Comparison of ENCODE assay signal across 21 cellular contexts in genomic region chr3:16323737-16324136, GRCh38. TPM values are rescaled to one million over a fixed set of nuclear protein-coding genes. Genes with fewer than 3 reads are reported as not detected.
A peak's percentile ranks its signal among the peaks of the same experiment; 100 is the strongest.
DNase-seq lines count a peak whose midpoint lies in the region; ATAC-seq lines count a peak whose summit lies in the region.
"Had no signal": no experiment of that assay in that cellular context is flagged by ENCODE, and none has a peak within 500 bp of the region (broad histone marks: within the 10 kb centered on the region; RNA-seq: fewer than 3 reads in every experiment).

No MANE protein-coding gene starts in this region.

- H3K4ac ChIP-seq in neuronal stem cell (ENCODE audit: low read length) = no peak overlapping the region

- H3K27ac Mint-ChIP-seq in activated naive CD4-positive, alpha-beta T cell treated with anti-CD3 and anti-CD28 coated beads, Interleukin-2, amount 50 U/mL, for 72 hours = peak overlapping the region; percentile 73 to 78
- H3K27ac Mint-ChIP-seq in CD8-positive, alpha-beta memory T cell = peak overlapping the region in 5 of 8 donors; percentile 23 to 90 (median 62)
- peak overlapping the region; percentile 46 for H3K27ac Mint-ChIP-seq in activated CD8-positive, alpha-beta T cell treated with anti-CD3 and anti-CD28 coated beads, Interleukin-2, amount 10 ng/mL, durations not matched to agents 7 days and 5 days
- H3K27ac Mint-ChIP-seq: H9 had no signal

- no peaks in the 10 kb centered on the region for H3K27me3 ChIP-seq in CD8-positive, alpha-beta memory T cell (ENCODE audit: insufficient read depth, low read length, poor library complexity, severe bottlenecking)
- H3K27me3 ChIP-seq in neuronal stem cell (ENCODE audit: control insufficient read depth in 3 of 3, insufficient read depth in 3 of 3, low read depth in 1 of 3, low read length in 3 of 3) = no peaks in the 10 kb centered on the region

- peaks cover 0 to 4% of the 10 kb centered on the region in 2 donors for H3K27me3 Mint-ChIP-seq in CD8-positive, alpha-beta memory T cell
- H3K27me3 Mint-ChIP-seq in activated CD8-positive, alpha-beta T cell treated with anti-CD3 and anti-CD28 coated beads, Interleukin-2, amount 10 ng/mL, durations not matched to agents 7 days and 5 days (ENCODE audit: low read depth) = no peaks in the 10 kb centered on the region
- H3K27me3 Mint-ChIP-seq: CD4-positive, CD25-positive, alpha-beta regulatory T cell had no signal

- H3K36me3 Mint-ChIP-seq in activated naive CD4-positive, alpha-beta T cell treated with anti-CD3 and anti-CD28 coated beads, Interleukin-2, amount 50 U/mL, for 72 hours = peaks cover 14 to 37% of the 10 kb centered on the region in 2 donors
- H3K36me3 Mint-ChIP-seq in CD8-positive, alpha-beta memory T cell = peaks cover 11 to 94% (median 16%) of the 10 kb centered on the region in 3 donors
- H3K36me3 Mint-ChIP-seq in activated CD8-positive, alpha-beta T cell treated with anti-CD3 and anti-CD28 coated beads, Interleukin-2, amount 10 ng/mL, durations not matched to agents 7 days and 5 days (ENCODE audit: low read depth) = peaks cover 82% of the 10 kb centered on the region

- no peak overlapping the region for H4K8ac ChIP-seq in neuronal stem cell (ENCODE audit: low read depth, low read length)

- ATAC-seq in activated naive CD4-positive, alpha-beta T cell treated with anti-CD3 and anti-CD28 coated beads, Interleukin-2, amount 50 U/mL, for 72 hours = no peak
- no peak for ATAC-seq in activated CD8-positive, alpha-beta T cell treated with anti-CD3 and anti-CD28 coated beads, Interleukin-2, amount 10 ng/mL, durations not matched to agents 7 days and 5 days
- ATAC-seq in GM19455 (IDR thresholded peaks at IDR 0.05; ENCODE audit: unreplicated experiment) = no peak
- ATAC-seq: Panc1 had no signal

- H2BK5ac ChIP-seq in neuronal stem cell (ENCODE audit: low read length) = no peak overlapping the region

- no peak overlapping the region for H2BK15ac ChIP-seq in neuronal stem cell (ENCODE audit: low read length)

- H3K9ac ChIP-seq in neuronal stem cell (ENCODE audit: low read depth, low read length, poor library complexity) = peak overlapping the region; percentile 9

- H3K14ac ChIP-seq in neuronal stem cell (ENCODE audit: low read length) = no peak overlapping the region

- no peak overlapping the region for H2BK120ac ChIP-seq in neuronal stem cell (ENCODE audit: low read depth, low read length)

- no peak overlapping the region for H2AK5ac ChIP-seq in neuronal stem cell (ENCODE audit: low read depth, low read length)

- no peak overlapping the region for H3K4me3 Mint-ChIP-seq in CD8-positive, alpha-beta memory T cell
- no peak overlapping the region for H3K4me3 Mint-ChIP-seq in activated CD8-positive, alpha-beta T cell treated with anti-CD3 and anti-CD28 coated beads, Interleukin-2, amount 10 ng/mL, durations not matched to agents 7 days and 5 days
- H3K4me3 Mint-ChIP-seq: H9 had no signal

- no CpG with 5 or more reads among the region's 4 CpGs for WGBS in neuronal stem cell (ENCODE audit: extremely low coverage in 2 of 2, insufficient read length in 2 of 2, insufficient replicate concordance in 1 of 2), 2 donors

- H3K4me3 ChIP-seq in CD8-positive, alpha-beta memory T cell (ENCODE audit: low read length) = no peak overlapping the region
- H3K4me3 ChIP-seq in neuronal stem cell (ENCODE audit: low read length in 2 of 2) = peak overlapping the region in 1 of 2 donors; percentile 28

- H2BK12ac ChIP-seq in neuronal stem cell (ENCODE audit: low read length) = no peak overlapping the region

- H3K23ac ChIP-seq in neuronal stem cell (ENCODE audit: low read depth, low read length, poor library complexity) = no peak overlapping the region

- POLR2A ChIA-PET in CD8-positive, alpha-beta memory T cell (lab: Charles Lee) = interaction anchor here (1.2 kb wide), 2 partner anchors 35 to 37 kb away, joined by 3 read pairs; no protein-coding TSS in a partner anchor
- POLR2A ChIA-PET in activated CD8-positive, alpha-beta T cell treated with anti-CD3 and anti-CD28 coated beads, Interleukin-2, amount 10 ng/mL, durations not matched to agents 7 days and 5 days (lab: Charles Lee) = interaction anchor here (1.0 kb wide), 1 partner anchor 10 kb away, joined by 3 read pairs; no protein-coding TSS in a partner anchor

- no peaks in the 10 kb centered on the region for H3K9me3 Mint-ChIP-seq in activated naive CD4-positive, alpha-beta T cell treated with anti-CD3 and anti-CD28 coated beads, Interleukin-2, amount 50 U/mL, for 72 hours
- H3K9me3 Mint-ChIP-seq in CD8-positive, alpha-beta memory T cell = no peaks in the 10 kb centered on the region
- H3K9me3 Mint-ChIP-seq in activated CD8-positive, alpha-beta T cell treated with anti-CD3 and anti-CD28 coated beads, Interleukin-2, amount 10 ng/mL, durations not matched to agents 7 days and 5 days (ENCODE audit: insufficient read depth) = no peaks in the 10 kb centered on the region
- H3K9me3 Mint-ChIP-seq: H9 had no signal

- H3K4me1 Mint-ChIP-seq in CD8-positive, alpha-beta memory T cell = peaks cover 28 to 46% (median 29%) of the 10 kb centered on the region in 3 donors
- peaks cover 35% of the 10 kb centered on the region for H3K4me1 Mint-ChIP-seq in activated CD8-positive, alpha-beta T cell treated with anti-CD3 and anti-CD28 coated beads, Interleukin-2, amount 10 ng/mL, durations not matched to agents 7 days and 5 days (ENCODE audit: low read depth)

- peak overlapping the region; percentile 83 for H3K18ac ChIP-seq in neuronal stem cell (ENCODE audit: low read length)

- no peaks in the 10 kb centered on the region for H3K9me3 ChIP-seq in CD8-positive, alpha-beta memory T cell (ENCODE audit: low read length)
- H3K9me3 ChIP-seq in neuronal stem cell (replicated peaks in 1 of 2; ENCODE audit: control insufficient read depth in 2 of 2, insufficient read depth in 1 of 2, low read depth in 1 of 2, low read length in 2 of 2) = no peaks in the 10 kb centered on the region

- no peak for DNase-seq in activated naive CD4-positive, alpha-beta T cell treated with anti-CD3 and anti-CD28 coated beads, Interleukin-2, amount 50 U/mL, for 72 hours (ENCODE audit: low spot score in 2 of 2)
- no peak for DNase-seq in activated naive CD4-positive, alpha-beta T cell (lab: John Stamatoyannopoulos, UW)
- no peak for DNase-seq in CD8-positive, alpha-beta memory T cell
- no peak for DNase-seq in activated CD8-positive, alpha-beta T cell treated with anti-CD3 and anti-CD28 coated beads, Interleukin-2, amount 10 ng/mL, durations not matched to agents 7 days and 5 days
- no peak for DNase-seq in neuronal stem cell (ENCODE audit: low spot score)
- DNase-seq in DMS 273 (lab: John Stamatoyannopoulos, UW; ENCODE audit: unreplicated experiment) = no peak
- no peak for DNase-seq in LoVo (ENCODE audit: low spot score)
- DNase-seq: AML-193; CD4-positive, CD25-positive, alpha-beta regulatory T cell; DMS 273 treated with DMSO at 0.1 percent for 48 hours; EL; H9; MM.1S; NCI-H1105 treated with DMSO at 0.1 percent for 48 hours; NCI-H1930; NCI-H2171; NCI-H446 treated with DMSO at 0.1 percent for 48 hours; NCI-H774; SHP77 had no signal

- peaks cover 65% of the 10 kb centered on the region for H3K36me3 ChIP-seq in CD8-positive, alpha-beta memory T cell (ENCODE audit: insufficient read depth, low read length)
- peaks cover 10 to 33% of the 10 kb centered on the region in 2 donors for H3K36me3 ChIP-seq in neuronal stem cell (replicated peaks in 1 of 2; ENCODE audit: control insufficient read depth in 2 of 2, insufficient read depth in 2 of 2, low read length in 2 of 2)

- peaks cover 16% of the 10 kb centered on the region for H3K4me1 ChIP-seq in CD8-positive, alpha-beta memory T cell (ENCODE audit: insufficient read depth, low read length)
- peaks cover 0 to 3% of the 10 kb centered on the region in 2 donors for H3K4me1 ChIP-seq in neuronal stem cell (ENCODE audit: control insufficient read depth in 2 of 2, insufficient read depth in 1 of 2, low read depth in 1 of 2, low read length in 2 of 2)

- H3K4me2 ChIP-seq in neuronal stem cell (ENCODE audit: insufficient read depth, low read length, poor library complexity, severe bottlenecking) = no peak overlapping the region

- H3K27ac ChIP-seq in CD8-positive, alpha-beta memory T cell (ENCODE audit: low read depth, low read length) = no peak overlapping the region
- no peak overlapping the region for H3K27ac ChIP-seq in neuronal stem cell (replicated peaks; ENCODE audit: low read length)

- H3K79me1 ChIP-seq in neuronal stem cell (ENCODE audit: low read depth, low read length) = no peaks in the 10 kb centered on the region

- no peak overlapping the region for H4K91ac ChIP-seq in neuronal stem cell (ENCODE audit: low read depth, low read length, poor library complexity)

- CTCF ChIA-PET in CD8-positive, alpha-beta memory T cell (lab: Charles Lee) = interaction anchor here (1.0 to 16.0 kb wide), 5 partner anchors 10 to 56 kb away, joined by 3 to 286 read pairs (median 6); partner anchors contain the start of genes DPH3 and OXNAD1
- CTCF ChIA-PET in activated CD8-positive, alpha-beta T cell treated with anti-CD3 and anti-CD28 coated beads, Interleukin-2, amount 10 ng/mL, durations not matched to agents 7 days and 5 days (lab: Charles Lee) = interaction anchor here (1.6 to 2.0 kb wide), 4 partner anchors 23 to 227 kb away, joined by 3 to 10 read pairs (median 4); no protein-coding TSS in a partner anchor

- no peak overlapping the region for H2AFZ ChIP-seq in neuronal stem cell (ENCODE audit: low read length)

RNA-seq across cellular contexts. Expression of gene OXNAD1, which starts 58.7 kb away (rescaled TPM):
- total RNA-seq in activated naive CD4-positive, alpha-beta T cell treated with anti-CD3 and anti-CD28 coated beads, Interleukin-2, amount 50 U/mL, for 72 hours = 10 to 100 TPM; 47.7 to 53.9 TPM
- total RNA-seq in CD8-positive, alpha-beta memory T cell = 10 to 100 TPM; 28.6 to 30.1 TPM
- 64.2 TPM for polyA plus RNA-seq in CD8-positive, alpha-beta memory T cell
- 10 to 100 TPM; 68.2 to 69.1 TPM for total RNA-seq in activated CD8-positive, alpha-beta T cell treated with anti-CD3 and anti-CD28 coated beads, Interleukin-2, amount 10 ng/mL, durations not matched to agents 7 days and 5 days
- 11.3 TPM for polyA plus RNA-seq in neuronal stem cell (2013, experiment 1 of 2)
- 11.6 TPM for polyA plus RNA-seq in neuronal stem cell (2013, experiment 2 of 2)

RNA-seq across cellular contexts. Expression of gene DPH3, which starts 59.0 kb away (rescaled TPM):
- total RNA-seq in activated naive CD4-positive, alpha-beta T cell treated with anti-CD3 and anti-CD28 coated beads, Interleukin-2, amount 50 U/mL, for 72 hours = 10 to 100 TPM; 15.2 to 23.9 TPM
- total RNA-seq in CD8-positive, alpha-beta memory T cell = 10 to 100 TPM; 31.7 to 32.8 TPM
- 29.9 TPM for polyA plus RNA-seq in CD8-positive, alpha-beta memory T cell
- total RNA-seq in activated CD8-positive, alpha-beta T cell treated with anti-CD3 and anti-CD28 coated beads, Interleukin-2, amount 10 ng/mL, durations not matched to agents 7 days and 5 days = 10 to 100 TPM; 18.2 to 20.5 TPM
- polyA plus RNA-seq in neuronal stem cell (2013, experiment 1 of 2) = 26.4 TPM
- 25.8 TPM for polyA plus RNA-seq in neuronal stem cell (2013, experiment 2 of 2)
